In genomic region chr6:167683028-167683862, GRCh38 we compare ENCODE assay signal across 1 cellular context.
TF ChIP-seq lines count a peak whose summit lies in the region.

No MANE protein-coding gene starts in this region.

TF ChIP-seq in HepG2, 621 proteins besides CTCF, POLR2A, EP300 and RAD21 (continued from another document and continues in another):
- TF ChIP-seq SNAPC4 (CRISPR knock-in tag; IDR thresholded peaks at IDR 0.05) (0 out of 2 replicates have a peak, but pooled peaks have one; percentile 81), NR3C1 (CRISPR knock-in tag; IDR thresholded peaks at IDR 0.05) (no peak), KDM5B (CRISPR knock-in tag; IDR thresholded peaks at IDR 0.05; ENCODE audit: borderline replicate concordance) (peak; percentile 65; the same call in 1 of the 2 replicates), ZNF879 (CRISPR knock-in tag; IDR thresholded peaks at IDR 0.05) (no peak), NFYB (CRISPR knock-in tag; IDR thresholded peaks at IDR 0.05) (no peak; the same call in 1 of the 2 replicates), EEA1 (CRISPR knock-in tag; IDR thresholded peaks at IDR 0.05; ENCODE audit: borderline replicate concordance) (no peak), ZNF24 (IDR thresholded peaks at IDR 0.05) (no peak), TCF12 (IDR thresholded peaks at IDR 0.05) (no peak), TCF12 (CRISPR knock-in tag; IDR thresholded peaks at IDR 0.05) (peak; percentile 99), TIGD3 (CRISPR knock-in tag; IDR thresholded peaks at IDR 0.05; ENCODE audit: borderline replicate concordance) (no peak), PRDM10 (CRISPR knock-in tag; IDR thresholded peaks at IDR 0.05; ENCODE audit: low read depth) (peak; percentile 86; the same call in 1 of the 2 replicates), SMAD9 (CRISPR knock-in tag; IDR thresholded peaks at IDR 0.05) (no peak), BORCS8-MEF2B (CRISPR knock-in tag; IDR thresholded peaks at IDR 0.05) (peak; percentile 73), ZNF761 (CRISPR knock-in tag; conservative IDR thresholded peaks at IDR 0.05) (peak; percentile 97), SIX1 (CRISPR knock-in tag; IDR thresholded peaks at IDR 0.05; ENCODE audit: borderline replicate concordance) (peak; percentile 90), FUBP1 (CRISPR knock-in tag; IDR thresholded peaks at IDR 0.05; ENCODE audit: borderline replicate concordance) (peak; percentile 78; the same call in 1 of the 2 replicates), ZBTB14 (CRISPR knock-in tag; IDR thresholded peaks at IDR 0.05) (no peak), ZBTB33 (CRISPR knock-in tag; IDR thresholded peaks at IDR 0.05) (peak; percentile 75; the same call in 1 of the 2 replicates), MAX (IDR thresholded peaks at IDR 0.05) (no peak), ZNF724P (CRISPR knock-in tag; IDR thresholded peaks at IDR 0.05; ENCODE audit: borderline replicate concordance) (no peak), SIN3A (IDR thresholded peaks at IDR 0.05; ENCODE audit: borderline replicate concordance, low read depth, low read length) (peak; percentile 69; the same call in 1 of the 2 replicates), POLR2G (IDR thresholded peaks at IDR 0.05; ENCODE audit: low read depth, low read length) (peak; percentile 55), KLF9 (CRISPR knock-in tag; IDR thresholded peaks at IDR 0.05; ENCODE audit: low read depth) (0 out of 2 replicates have a peak, but pooled peaks have one; percentile 48), ZBTB25 (CRISPR knock-in tag; IDR thresholded peaks at IDR 0.05) (peak; percentile 90), HDAC2 (CRISPR knock-in tag; IDR thresholded peaks at IDR 0.05) (peak; percentile 100), PBX2 (CRISPR knock-in tag; IDR thresholded peaks at IDR 0.05) (peak; percentile 63; the same call in 1 of the 2 replicates), ZNF281 (CRISPR knock-in tag; IDR thresholded peaks at IDR 0.05; ENCODE audit: borderline replicate concordance) (peak; percentile 82), ZNF597 (CRISPR knock-in tag; IDR thresholded peaks at IDR 0.05) (no peak)
